1 cellular context compared by ENCODE assay signal in genomic region chr11:68043029-68043348, GRCh38.
A peak's percentile ranks its signal among the peaks of the same experiment; 100 is the strongest.
TF ChIP-seq lines count a peak whose summit lies in the region.

No MANE protein-coding gene starts in this region.

TF ChIP-seq in K562, 482 proteins besides CTCF, POLR2A, EP300 and RAD21:
- no peak for TF ChIP-seq ZNF740 (CRISPR knock-in tag; IDR thresholded peaks at IDR 0.05)
- peak in 1 of 2 experiments; percentile 52; a peak in 1 of 4 replicates for TF ChIP-seq ZNF740 (tag; IDR thresholded peaks at IDR 0.05)
- 0 out of 2 replicates have a peak, but pooled peaks have one; percentile 22 for TF ChIP-seq ERF (CRISPR knock-in tag; IDR thresholded peaks at IDR 0.05)
- no peak for TF ChIP-seq PRMT5 (CRISPR knock-in tag; IDR thresholded peaks at IDR 0.05)
- TF ChIP-seq CUX1 (CRISPR knock-in tag; IDR thresholded peaks at IDR 0.05) = 0 out of 2 replicates have a peak, but pooled peaks have one; percentile 25
- 0 out of 2 replicates have a peak, but pooled peaks have one; percentile 22 for TF ChIP-seq HDGF (IDR thresholded peaks at IDR 0.05)
- TF ChIP-seq ZNF75A (CRISPR knock-in tag; IDR thresholded peaks at IDR 0.05) = no peak
- 0 out of 2 replicates have a peak, but pooled peaks have one; percentile 46 for TF ChIP-seq ZNF431 (CRISPR knock-in tag; IDR thresholded peaks at IDR 0.05)
- TF ChIP-seq LARP7 (IDR thresholded peaks at IDR 0.05) = no peak
- no peak for TF ChIP-seq NRF1 (conservative IDR thresholded peaks at IDR 0.05 in 1 of 2, IDR thresholded peaks at IDR 0.05 in 1 of 2)
- TF ChIP-seq ZBTB17 (CRISPR knock-in tag; IDR thresholded peaks at IDR 0.05) = 0 out of 2 replicates have a peak, but pooled peaks have one; percentile 37
- no peak for TF ChIP-seq PTRF (tag; IDR thresholded peaks at IDR 0.05)
- TF ChIP-seq SMARCB1 (IDR thresholded peaks at IDR 0.05; ENCODE audit: insufficient read length, low read depth) = no peak
- TF ChIP-seq CHD7 (IDR thresholded peaks at IDR 0.05; ENCODE audit: low read depth, low read length) = no peak
- TF ChIP-seq ZNF717 (CRISPR knock-in tag; IDR thresholded peaks at IDR 0.05) = 0 out of 2 replicates have a peak, but pooled peaks have one; percentile 79
- TF ChIP-seq PCBP2 (IDR thresholded peaks at IDR 0.05; ENCODE audit: low read depth, low read length, poor library complexity, severe bottlenecking) = no peak
- TF ChIP-seq PCBP1 (IDR thresholded peaks at IDR 0.05; ENCODE audit: low read depth, low read length, poor library complexity, severe bottlenecking) = peak; percentile 21
- no peak for TF ChIP-seq ETS2 (tag; IDR thresholded peaks at IDR 0.05; ENCODE audit: borderline replicate concordance, poor library complexity, severe bottlenecking)
- 0 out of 4 replicates have a peak, but pooled peaks of 1 of the 2 experiments have one; percentile 3 for TF ChIP-seq SRF (CRISPR knock-in tag; IDR thresholded peaks at IDR 0.05)
- TF ChIP-seq ZNF780A (CRISPR knock-in tag; IDR thresholded peaks at IDR 0.05) = 0 out of 2 replicates have a peak, but pooled peaks have one; percentile 49
- TF ChIP-seq MXI1 (IDR thresholded peaks at IDR 0.05; ENCODE audit: low read depth, low read length) = no peak
- no peak for TF ChIP-seq MXD1 (CRISPR knock-in tag; IDR thresholded peaks at IDR 0.05; ENCODE audit: borderline replicate concordance, poor library complexity, severe bottlenecking)
- TF ChIP-seq ZFP36 (IDR thresholded peaks at IDR 0.05; ENCODE audit: low read depth, low read length, partially characterized antibody) = no peak
- TF ChIP-seq MYC (IDR thresholded peaks at IDR 0.05; ENCODE audit: low read depth, low read length) = no peak
- no peak for TF ChIP-seq MYC (CRISPR knock-in tag; IDR thresholded peaks at IDR 0.05; ENCODE audit: borderline replicate concordance, low read depth)
- no peak for TF ChIP-seq HNRNPLL (IDR thresholded peaks at IDR 0.05; ENCODE audit: low read depth, low read length, poor library complexity, severe bottlenecking)
- TF ChIP-seq NFE2 (IDR thresholded peaks at IDR 0.05; ENCODE audit: low read depth) = no peak
- TF ChIP-seq ZNF12 (CRISPR knock-in tag; IDR thresholded peaks at IDR 0.05) = 0 out of 2 replicates have a peak, but pooled peaks have one; percentile 37
TF ChIP-seq in K562: peak in this region for 11.
